ENCODE assay signal across 1 cellular context in genomic region chr4:15001248-15001824, GRCh38.
TF ChIP-seq lines count a peak whose summit lies in the region.

No MANE protein-coding gene starts in this region.

TF ChIP-seq in K562, 482 proteins besides CTCF, POLR2A, EP300 and RAD21 (continued from another document):
- TF ChIP-seq SAP30 (IDR thresholded peaks at IDR 0.05; ENCODE audit: borderline replicate concordance, insufficient read depth, low read depth, low read length, poor library complexity, severe bottlenecking) (peak; percentile 61), MTA3 (IDR thresholded peaks at IDR 0.05; ENCODE audit: borderline replicate concordance) (no peak), SMARCA4 (IDR thresholded peaks at IDR 0.05) (0 out of 2 replicates have a peak, but pooled peaks have one; percentile 20), LCOR (CRISPR knock-in tag; IDR thresholded peaks at IDR 0.05) (0 out of 2 replicates have a peak, but pooled peaks have one; percentile 48), MEF2A (IDR thresholded peaks at IDR 0.05; ENCODE audit: control insufficient read depth, low read depth, low read length) (no peak), MGA (IDR thresholded peaks at IDR 0.05) (no peak), HES1 (IDR thresholded peaks at IDR 0.05; ENCODE audit: low read depth) (0 out of 2 replicates have a peak, but pooled peaks have one; percentile 27), SAFB (IDR thresholded peaks at IDR 0.05; ENCODE audit: borderline replicate concordance, low read depth, low read length) (no peak), PPARD (CRISPR knock-in tag; IDR thresholded peaks at IDR 0.05) (no peak), CEBPG (CRISPR knock-in tag; IDR thresholded peaks at IDR 0.05) (no peak), CEBPG (tag; conservative IDR thresholded peaks at IDR 0.05 in 1 of 2, IDR thresholded peaks at IDR 0.05 in 1 of 2) (peak in 1 of 2 experiments; percentile 28; a peak in 1 of 4 replicates), MAFG (tag; conservative IDR thresholded peaks at IDR 0.05) (0 out of 2 replicates have a peak, but pooled peaks have one; percentile 16), AFF4 (CRISPR knock-in tag; IDR thresholded peaks at IDR 0.05) (peak; percentile 76; the same call in 1 of the 2 replicates), NEUROD1 (IDR thresholded peaks at IDR 0.05; ENCODE audit: borderline replicate concordance, low read depth, low read length, partially characterized antibody) (peak; percentile 5)
TF ChIP-seq in K562: peak in this region for 12.
